ENCODE assay signal across 11 cellular contexts in the genomic region with DNA sequence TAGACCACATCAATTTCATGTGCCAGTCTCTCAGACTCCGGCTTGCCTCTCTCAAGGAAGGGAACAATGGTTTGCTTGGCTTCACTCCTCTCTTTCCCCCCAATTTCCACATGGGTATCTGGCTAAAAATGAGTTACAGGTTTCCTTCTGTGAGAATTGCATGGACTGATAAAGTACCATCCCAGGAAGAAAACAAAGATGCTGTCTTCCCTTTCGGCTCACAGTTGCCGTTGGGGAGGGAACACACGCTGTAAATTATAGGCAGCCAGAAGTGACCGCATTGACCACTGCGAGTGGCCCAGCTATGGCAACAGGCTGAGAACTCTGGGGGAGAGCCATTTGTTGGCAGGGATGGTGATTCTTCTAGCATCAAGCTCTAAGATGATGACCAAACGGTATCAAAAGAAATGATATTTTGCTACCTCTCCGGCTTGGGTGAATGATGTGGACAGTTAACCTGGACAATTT. TPM values are rescaled to one million over a fixed set of nuclear protein-coding genes. Genes with fewer than 3 reads are reported as not detected.
DNase-seq lines count a peak whose midpoint lies in the region; ATAC-seq and TF ChIP-seq lines count a peak whose summit lies in the region.
"Had no signal": no experiment of that assay in that cellular context is flagged by ENCODE, and none has a peak within 500 bp of the region (broad histone marks: within the 10 kb centered on the region; RNA-seq: fewer than 3 reads in every experiment).

No MANE protein-coding gene starts in this region.

- no peak for DNase-seq in activated naive CD4-positive, alpha-beta T cell treated with anti-CD3 and anti-CD28 coated beads, Interleukin-2, amount 50 U/mL, for 16 hours
- DNase-seq in esophagus squamous epithelium (lab: John Stamatoyannopoulos, UW) (no peak), transverse colon (no peak), NCI-H2196 treated with DMSO at 0.1 percent for 48 hours (lab: John Stamatoyannopoulos, UW; ENCODE audit: unreplicated experiment) (no peak)
- DNase-seq: COR-L47, NCI-H1930, sigmoid colon had no signal

- H3K4me2 ChIP-seq in SU-DHL-6 (ENCODE audit: low read depth, low read length, poor library complexity, severe bottlenecking) = peak overlapping the region; percentile 90

- no peaks in the 10 kb centered on the region for H3K9me3 ChIP-seq in SU-DHL-6 (ENCODE audit: insufficient read depth, low read length)
- H3K9me3 ChIP-seq in esophagus squamous epithelium = no peaks in the 10 kb centered on the region
- H3K9me3 ChIP-seq in transverse colon = no peaks in the 10 kb centered on the region
- H3K9me3 ChIP-seq: sigmoid colon had no signal

- H3K27ac Mint-ChIP-seq in activated naive CD4-positive, alpha-beta T cell treated with anti-CD3 and anti-CD28 coated beads, Interleukin-2, amount 50 U/mL, for 24 hours = peak overlapping the region; percentile 100

- WGBS in esophagus squamous epithelium, 2 donors = 63 to 73% methylated on average over 8 of the region's 8 CpGs
- WGBS in transverse colon (ENCODE audit: low coverage in 1 of 2), 2 donors = 66 to 69% methylated on average over 6 to 8 of the region's 8 CpGs

- H3K36me3 ChIP-seq in SU-DHL-6 (ENCODE audit: low read length) (0 out of 2 replicates have a peak, but pooled peaks cover 5% of the 10 kb centered on the region), esophagus squamous epithelium (no peaks in the 10 kb centered on the region), transverse colon (no peaks in the 10 kb centered on the region)
- H3K36me3 ChIP-seq: sigmoid colon had no signal

- peaks cover 31% of the 10 kb centered on the region for H3F3A ChIP-seq in SU-DHL-6 (ENCODE audit: insufficient read depth)

- H3K4me3 Mint-ChIP-seq in activated naive CD4-positive, alpha-beta T cell treated with anti-CD3 and anti-CD28 coated beads, Interleukin-2, amount 50 U/mL, for 24 hours = peak overlapping the region; percentile 97

- H3K36me3 Mint-ChIP-seq in activated naive CD4-positive, alpha-beta T cell treated with anti-CD3 and anti-CD28 coated beads, Interleukin-2, amount 50 U/mL, for 24 hours = peaks cover 18% of the 10 kb centered on the region

- in situ Hi-C loops in transverse colon (cut with MboI; ENCODE audit: low pct_ligation_motif_present in 1 of 4, low pct_unique_long_range_greater_than_20kb in 1 of 4, low sequenced_read_pairs in 3 of 4) = no loop called here

- no peak for TF ChIP-seq POLR2A in esophagus squamous epithelium (IDR thresholded peaks at IDR 0.05)
- TF ChIP-seq POLR2A in transverse colon (IDR thresholded peaks at IDR 0.05) = no peak

- H3K27me3 ChIP-seq in SU-DHL-6 (ENCODE audit: low read length) (no peaks in the 10 kb centered on the region), esophagus squamous epithelium (peaks cover 0 to 14% (median 0%) of the 10 kb centered on the region in 4 donors), transverse colon (no peaks in the 10 kb centered on the region)
- H3K27me3 ChIP-seq: sigmoid colon had no signal

- H3K4me1 ChIP-seq in esophagus squamous epithelium = peaks cover 19 to 47% (median 22%) of the 10 kb centered on the region in 3 donors
- H3K4me1 ChIP-seq in transverse colon = peaks cover 9 to 43% (median 28%) of the 10 kb centered on the region in 4 donors

- H3K9me2 ChIP-seq in SU-DHL-6 (replicated peaks; ENCODE audit: insufficient read depth, low read length) = no peaks in the 10 kb centered on the region

- peaks cover 90% of the 10 kb centered on the region for H3K4me1 Mint-ChIP-seq in activated naive CD4-positive, alpha-beta T cell treated with anti-CD3 and anti-CD28 coated beads, Interleukin-2, amount 50 U/mL, for 24 hours

- no peak overlapping the region for H3K27ac ChIP-seq in SU-DHL-6 (ENCODE audit: low read depth, low read length)
- peak overlapping the region; percentile 28 to 81 (median 73) for H3K27ac ChIP-seq in esophagus squamous epithelium
- H3K27ac ChIP-seq in transverse colon = peak overlapping the region; percentile 60 to 77 (median 69)

- H3K79me2 ChIP-seq in SU-DHL-6 (ENCODE audit: insufficient read depth, low read length) = peaks cover 75% of the 10 kb centered on the region

- ATAC-seq in HG03342 (IDR thresholded peaks at IDR 0.05; ENCODE audit: unreplicated experiment) = no peak
- ATAC-seq in GM18511 (IDR thresholded peaks at IDR 0.05; ENCODE audit: unreplicated experiment) = no peak

- H2AFZ ChIP-seq in SU-DHL-6 (ENCODE audit: low read depth, low read length, severe bottlenecking) = no peak overlapping the region

- no peak for TF ChIP-seq CTCF in SU-DHL-6 (IDR thresholded peaks at IDR 0.05; ENCODE audit: insufficient read depth, low read length, poor library complexity, severe bottlenecking)
- TF ChIP-seq CTCF in esophagus squamous epithelium (IDR thresholded peaks at IDR 0.05) = no peak
- TF ChIP-seq CTCF in transverse colon (IDR thresholded peaks at IDR 0.05) = no peak

- H3K27me3 Mint-ChIP-seq in activated naive CD4-positive, alpha-beta T cell treated with anti-CD3 and anti-CD28 coated beads, Interleukin-2, amount 50 U/mL, for 24 hours = no peaks in the 10 kb centered on the region

- H3K4me3 ChIP-seq in SU-DHL-6 (ENCODE audit: insufficient read depth, low read length, poor library complexity, severe bottlenecking) (peak overlapping the region; percentile 85), esophagus squamous epithelium (peak overlapping the region in 2 of 4 donors; percentile 37 to 56), transverse colon (peak overlapping the region in 1 of 4 donors; percentile 32)

- intact Hi-C loops in esophagus squamous epithelium (cut with DNase I) = loop anchor here (10.0 kb wide), 1 partner anchor 151 kb away; no protein-coding TSS in a partner anchor
- intact Hi-C loops in transverse colon (cut with DNase I; ENCODE audit: low total_unique reads) = loop anchor here (5.0 kb wide), 1 partner anchor 154 kb away; no protein-coding TSS in a partner anchor

- TF ChIP-seq EP300 in transverse colon (IDR thresholded peaks at IDR 0.05; ENCODE audit: low read depth) = no peak

- peaks cover 5% of the 10 kb centered on the region; the same call in 1 of the 2 replicates for H4K20me1 ChIP-seq in SU-DHL-6 (ENCODE audit: low read depth, low read length)

- peak overlapping the region; percentile 76 for H3K9ac ChIP-seq in SU-DHL-6 (ENCODE audit: low read length)

- no peaks in the 10 kb centered on the region for H3K9me3 Mint-ChIP-seq in activated naive CD4-positive, alpha-beta T cell treated with anti-CD3 and anti-CD28 coated beads, Interleukin-2, amount 50 U/mL, for 24 hours

RNA-seq across cellular contexts. Expression of a gene that starts 2.8 kb away (rescaled TPM):
- total RNA-seq in esophagus squamous epithelium (10 to 100 TPM in 3 of 4 donors, 1 to 10 TPM in 1; 8.2 to 25.4 (median 18.3) TPM), transverse colon (10 to 100 TPM in 3 of 4 donors, 1 to 10 TPM in 1; 8.3 to 60.1 (median 34.7) TPM)
